In the genomic region with DNA sequence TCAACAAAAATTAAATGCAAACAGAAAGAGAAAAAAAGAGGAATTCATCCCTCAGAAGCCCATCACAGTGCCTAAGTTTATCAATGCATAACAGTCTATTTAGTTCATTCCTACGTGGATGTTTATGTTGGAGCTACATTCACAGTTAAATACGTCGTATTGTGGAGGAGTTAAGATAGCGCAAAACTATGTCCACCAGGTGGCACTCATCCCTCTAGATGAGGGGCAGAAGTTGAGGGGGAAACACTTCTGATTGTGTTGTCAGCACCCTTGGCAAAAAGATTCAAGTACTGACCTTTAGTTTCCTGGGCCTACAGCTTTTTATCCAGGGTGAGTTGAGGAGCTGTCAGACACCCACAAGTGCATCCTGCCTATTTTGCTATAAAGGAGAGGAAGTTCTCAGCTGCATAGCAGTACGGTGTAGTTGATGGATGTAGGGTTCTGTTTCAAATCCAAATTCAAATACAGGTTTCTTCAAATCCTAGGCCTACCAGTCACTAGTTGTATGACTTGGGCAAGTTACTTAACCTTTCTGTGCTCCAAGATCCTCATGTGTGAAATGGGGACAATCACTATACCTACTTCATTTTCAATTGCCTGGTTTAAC, we compare ENCODE assay signal across 8 cellular contexts. TPM values are rescaled to one million over a fixed set of nuclear protein-coding genes. Genes with fewer than 3 reads are reported as not detected.
DNase-seq lines count a peak whose midpoint lies in the region; ATAC-seq and TF ChIP-seq lines count a peak whose summit lies in the region.

No MANE protein-coding gene starts in this region.

- H3K36me3 ChIP-seq in lung (ENCODE audit: control insufficient read depth in 2 of 2, insufficient read depth in 2 of 2, low read length in 2 of 2) (no peaks in the 10 kb centered on the region), testis (ENCODE audit: low read depth, missing control alignments) (no peaks in the 10 kb centered on the region)

- H3K4me3 ChIP-seq in lung (no peak overlapping the region), testis (no peak overlapping the region)

- H3K27me3 ChIP-seq in lung (ENCODE audit: control insufficient read depth, insufficient read depth) (no peaks in the 10 kb centered on the region), testis (no peaks in the 10 kb centered on the region)

- H3K9me3 ChIP-seq in lung (ENCODE audit: control insufficient read depth in 2 of 2, insufficient read depth in 1 of 2, low read length in 1 of 2) (no peaks in the 10 kb centered on the region), testis (no peaks in the 10 kb centered on the region)

- intact Hi-C loops in testis (cut with DNase I; ENCODE audit: low total_unique reads): no loop called here

- H3K27ac ChIP-seq in lung (ENCODE audit: low read depth in 1 of 2, low read length in 1 of 2) (no peak overlapping the region), testis (no peak overlapping the region)

- ATAC-seq in GM19467 (IDR thresholded peaks at IDR 0.05; ENCODE audit: unreplicated experiment) (peak; percentile 59), lung (ENCODE audit: insufficient read depth, low FRiP score) (no peak)

- WGBS in lung, 2 donors: 30 to 40% methylated on average over 5 of the region's 5 CpGs
- 53 to 57% methylated on average over 5 of the region's 5 CpGs for WGBS in testis, 2 donors

- TF ChIP-seq CTCF in lung (IDR thresholded peaks at IDR 0.05; ENCODE audit: control extremely low read depth, extremely low read depth): peak; percentile 28
- peak; percentile 37 to 63 (median 40) for TF ChIP-seq CTCF in testis (IDR thresholded peaks at IDR 0.05)

- TF ChIP-seq POLR2A in testis (IDR thresholded peaks at IDR 0.05): no peak

- peaks cover 0 to 2% of the 10 kb centered on the region in 2 donors for H3K4me1 ChIP-seq in lung (ENCODE audit: control insufficient read depth in 2 of 2, insufficient read depth in 2 of 2, low read length in 2 of 2)
- no peaks in the 10 kb centered on the region for H3K4me1 ChIP-seq in testis

- DNase-seq in COR-L47 (lab: John Stamatoyannopoulos, UW) (peak; percentile 54), LoVo (ENCODE audit: low spot score) (peak; percentile 41), SKM-1 (lab: John Stamatoyannopoulos, UW; ENCODE audit: unreplicated experiment) (peak; percentile 69), dermis blood vessel endothelial cell (peak; percentile 88), lung (ENCODE audit: low spot score) (peak; percentile 50), testis (peak; percentile 69), GF-D8 (lab: John Stamatoyannopoulos, UW) (no peak)

RNA-seq across cellular contexts. Expression of a gene that starts 26.8 kb away (rescaled TPM):
- total RNA-seq in dermis blood vessel endothelial cell (131 and 133 TPM in 2 replicates), lung (100 to 1,000 TPM; 121 to 286 TPM), testis (10 to 100 TPM; 26.8 to 30.8 TPM)
- polyA plus RNA-seq in lung (10 to 100 TPM; 46.0 to 55.0 TPM), testis (ENCODE audit: insufficient read depth, low read depth, low replicate concordance) (14.5 TPM)
